ENCODE assay signal across 20 cellular contexts in the genomic region with DNA sequence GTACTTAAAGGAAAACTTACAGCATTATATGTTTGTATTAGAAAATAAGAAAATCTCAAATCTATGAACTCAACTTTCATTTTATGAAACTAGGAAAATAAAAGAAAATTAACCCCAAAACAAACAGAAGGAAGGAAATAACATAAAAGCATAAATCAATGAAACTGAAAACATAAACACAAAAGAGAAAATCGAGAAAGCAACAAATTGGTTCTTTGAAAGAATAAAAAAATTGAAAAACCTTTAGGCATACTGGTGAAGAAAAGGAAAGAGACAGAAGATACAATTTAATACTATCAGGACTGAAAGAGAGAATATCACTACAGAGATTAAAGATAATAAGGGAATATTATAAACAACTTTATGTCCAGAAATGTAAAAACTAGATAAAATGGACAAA. TPM values are rescaled to one million over a fixed set of nuclear protein-coding genes. Genes with fewer than 3 reads are reported as not detected.
DNase-seq lines count a peak whose midpoint lies in the region; ATAC-seq, FAIRE-seq and TF ChIP-seq lines count a peak whose summit lies in the region.
"Had no signal": no experiment of that assay in that cellular context is flagged by ENCODE, and none has a peak within 500 bp of the region (broad histone marks: within the 10 kb centered on the region; RNA-seq: fewer than 3 reads in every experiment).

No MANE protein-coding gene starts in this region.

- H3K4me1 ChIP-seq in small intestine (ENCODE audit: control insufficient read depth in 2 of 2, insufficient read depth in 1 of 2, low read depth in 1 of 2, low read length in 1 of 2) (no peaks in the 10 kb centered on the region), heart left ventricle (peaks cover 0 to 18% (median 0%) of the 10 kb centered on the region in 12 donors)

- H3K9me3 ChIP-seq in small intestine (ENCODE audit: control insufficient read depth, low read depth): no peaks in the 10 kb centered on the region
- H3K9me3 ChIP-seq in heart left ventricle: peaks cover 0 to 14% (median 0%) of the 10 kb centered on the region in 12 donors
- H3K9me3 ChIP-seq: BLaER1 had no signal

- ATAC-seq in heart left ventricle (no peak), GM21529 (IDR thresholded peaks at IDR 0.05; ENCODE audit: unreplicated experiment) (no peak)
- ATAC-seq: GM23338 had no signal

- H3K4me3 ChIP-seq in small intestine (ENCODE audit: low read depth in 1 of 2, low read length in 2 of 2) (no peak overlapping the region), heart left ventricle (no peak overlapping the region)
- H3K4me3 ChIP-seq: BLaER1, GM23338 had no signal

- no peak for TF ChIP-seq POLR2A in heart left ventricle (IDR thresholded peaks at IDR 0.05)

- H3K27ac ChIP-seq in small intestine (ENCODE audit: low read depth in 1 of 2, low read length in 1 of 2) (no peak overlapping the region), heart left ventricle (no peak overlapping the region)
- H3K27ac ChIP-seq: BLaER1 had no signal

- no peak for DNase-seq in RCC 7860 (ENCODE audit: low spot score)
- DNase-seq in frontal cortex (ENCODE audit: low spot score in 2 of 2): no peak
- no peak for DNase-seq in small intestine
- DNase-seq in heart left ventricle: no peak
- DNase-seq in posterior vena cava (ENCODE audit: low spot score): no peak
- DNase-seq: Calu3; CD4-positive, alpha-beta memory T cell; DND-41; EL; HCEC 1CT; IMR-90; KBM-7 had no signal

- FAIRE-seq in G401.6 (lab: Jason Lieb, UNC) (peak; percentile 40), RCC 7860 (lab: Jason Lieb, UNC) (peak; percentile 65), frontal cortex (lab: Jason Lieb, UNC) (peak; percentile 86), small intestine (lab: Jason Lieb, UNC) (peak; percentile 87)
- FAIRE-seq: GM12891, H54, HTR-8/SVneo had no signal

- WGBS in small intestine, 3 donors: 87 to 94% (median 88%) methylated on average over 1 of the region's 1 CpG
- 96 to 98% (median 97%) methylated on average over 1 of the region's 1 CpG for WGBS in heart left ventricle, 4 donors

- intact Hi-C loops in heart left ventricle (cut with DNase I): no loop called here
- intact Hi-C loops in posterior vena cava (cut with DNase I): no loop called here

- TF ChIP-seq CTCF in heart left ventricle (IDR thresholded peaks at IDR 0.05): no peak

- no peaks in the 10 kb centered on the region for H3K27me3 ChIP-seq in small intestine (ENCODE audit: control insufficient read depth in 2 of 2, insufficient read depth in 2 of 2, low read length in 2 of 2)
- no peaks in the 10 kb centered on the region for H3K27me3 ChIP-seq in heart left ventricle

- H3K36me3 ChIP-seq in small intestine (ENCODE audit: control insufficient read depth in 2 of 2, insufficient read depth in 2 of 2, low read length in 2 of 2): no peaks in the 10 kb centered on the region
- H3K36me3 ChIP-seq in heart left ventricle: peaks cover 0 to 5% (median 0%) of the 10 kb centered on the region in 9 donors
- H3K36me3 ChIP-seq: BLaER1 had no signal

RNA-seq across cellular contexts. Expression of gene PRTFDC1, which starts 21.2 kb away (rescaled TPM):
- 29.8 TPM for total RNA-seq in frontal cortex
- polyA plus RNA-seq in small intestine: 10 to 100 TPM in 2 of 3 donors, 1 to 10 TPM in 1; 9.7 to 14.2 (median 11.6) TPM
- total RNA-seq in heart left ventricle: 10 to 100 TPM in 1 of 9 donors, 1 to 10 TPM in 8; 1.9 to 13.1 (median 4.6) TPM
- 1 to 10 TPM; 3.3 to 5.2 TPM for polyA plus RNA-seq in heart left ventricle
- 10 to 100 TPM in 1 of 2 donors, 1 to 10 TPM in 1; 7.2 to 14.4 TPM for total RNA-seq in posterior vena cava
- polyA plus RNA-seq: CD14-positive monocyte had no signal
